ENCODE assay signal across 1 cellular context in genomic region chr17:29929544-29930398, GRCh38.
TF ChIP-seq lines count a peak whose summit lies in the region.

Gene SSH2, minus strand, starts transcription at chr17:29930228. Its CDS starts 228 bp downstream, at chr17:29930000.

TF ChIP-seq in HCT116, 20 proteins besides CTCF, POLR2A, EP300 and RAD21 (continued from another document):
- no peak for TF ChIP-seq REST (IDR thresholded peaks at IDR 0.05; ENCODE audit: low read depth)
- TF ChIP-seq ZNF274 (IDR thresholded peaks at IDR 0.05; ENCODE audit: low read depth, low read length), result no peak
- TF ChIP-seq ZFX (IDR thresholded peaks at IDR 0.05), result no peak
- peak; percentile 76 for TF ChIP-seq POLR2AphosphoS5 (IDR thresholded peaks at IDR 0.05; ENCODE audit: low read depth, low read length)
- TF ChIP-seq EZH2 (IDR thresholded peaks at IDR 0.05), result no peak
